Comparison of ENCODE assay signal across 11 cellular contexts in genomic region chr7:142568430-142569097, GRCh38.
A peak's percentile ranks its signal among the peaks of the same experiment; 100 is the strongest.
DNase-seq lines count a peak whose midpoint lies in the region; ATAC-seq, FAIRE-seq and TF ChIP-seq lines count a peak whose summit lies in the region.
"Had no signal": no experiment of that assay in that cellular context is flagged by ENCODE, and none has a peak within 500 bp of the region (broad histone marks: within the 10 kb centered on the region; RNA-seq: fewer than 3 reads in every experiment).

No MANE protein-coding gene starts in this region.

- no peak overlapping the region for H3K4me3 ChIP-seq in fibroblast of pulmonary artery (replicated peaks; ENCODE audit: low read depth, low read length)
- H3K4me3 ChIP-seq: uterus had no signal

- H3K27ac Mint-ChIP-seq in activated T-cell treated with anti-CD3 and anti-CD28 coated beads, Interleukin-2, amount 50 U/mL, for 72 hours: no peak overlapping the region
- H3K27ac Mint-ChIP-seq in activated naive CD8-positive, alpha-beta T cell treated with anti-CD3 and anti-CD28 coated beads for 36 hours: no peak overlapping the region

- no peak for DNase-seq in activated T-cell treated with anti-CD3 and anti-CD28 coated beads, Interleukin-2, amount 50 U/mL, for 72 hours
- no peak for DNase-seq in activated T-cell treated with anti-CD3 and anti-CD28 coated beads, Interleukin-2, amount 50 U/mL, for 4 hours
- peak; percentile 100 for DNase-seq in RKO (ENCODE audit: low spot score)
- peak; percentile 79 for DNase-seq in fibroblast of pulmonary artery (ENCODE audit: low read depth)
- peak; percentile 62 for DNase-seq in urothelium cell line (ENCODE audit: low spot score)
- DNase-seq in GM19240 (ENCODE audit: insufficient read length, low spot score): no peak
- DNase-seq in activated naive CD8-positive, alpha-beta T cell treated with anti-CD3 and anti-CD28 coated beads for 36 hours: no peak
- DNase-seq: hippocampal formation, OCI-M1, uterus had no signal

- H3K27me3 Mint-ChIP-seq in activated T-cell treated with anti-CD3 and anti-CD28 coated beads, Interleukin-2, amount 50 U/mL, for 72 hours (ENCODE audit: low read depth): no peaks in the 10 kb centered on the region
- peaks cover 3% of the 10 kb centered on the region for H3K27me3 Mint-ChIP-seq in activated T-cell treated with anti-CD3 and anti-CD28 coated beads, Interleukin-2, amount 50 U/mL, for 4 hours (ENCODE audit: low read depth)
- no peaks in the 10 kb centered on the region for H3K27me3 Mint-ChIP-seq in activated naive CD8-positive, alpha-beta T cell treated with anti-CD3 and anti-CD28 coated beads for 36 hours

- TF ChIP-seq CTCF in fibroblast of pulmonary artery (IDR thresholded peaks at IDR 0.05; ENCODE audit: low read length, missing control alignments): no peak

- H3K36me3 Mint-ChIP-seq in activated T-cell treated with anti-CD3 and anti-CD28 coated beads, Interleukin-2, amount 50 U/mL, for 72 hours (ENCODE audit: insufficient read depth in 2 of 2): no peaks in the 10 kb centered on the region
- H3K36me3 Mint-ChIP-seq in activated T-cell treated with anti-CD3 and anti-CD28 coated beads, Interleukin-2, amount 50 U/mL, for 4 hours (ENCODE audit: insufficient read depth): no peaks in the 10 kb centered on the region
- no peaks in the 10 kb centered on the region for H3K36me3 Mint-ChIP-seq in activated naive CD8-positive, alpha-beta T cell treated with anti-CD3 and anti-CD28 coated beads for 36 hours

- peaks cover 0 to 1% of the 10 kb centered on the region in 2 donors for H3K9me3 Mint-ChIP-seq in activated T-cell treated with anti-CD3 and anti-CD28 coated beads, Interleukin-2, amount 50 U/mL, for 72 hours
- no peaks in the 10 kb centered on the region for H3K9me3 Mint-ChIP-seq in activated T-cell treated with anti-CD3 and anti-CD28 coated beads, Interleukin-2, amount 50 U/mL, for 4 hours
- no peaks in the 10 kb centered on the region for H3K9me3 Mint-ChIP-seq in activated naive CD8-positive, alpha-beta T cell treated with anti-CD3 and anti-CD28 coated beads for 36 hours

- no peak for FAIRE-seq in urothelium cell line (lab: Jason Lieb, UNC)

- no peaks in the 10 kb centered on the region for H3K4me1 Mint-ChIP-seq in activated T-cell treated with anti-CD3 and anti-CD28 coated beads, Interleukin-2, amount 50 U/mL, for 72 hours (ENCODE audit: low read depth)
- no peaks in the 10 kb centered on the region for H3K4me1 Mint-ChIP-seq in activated T-cell treated with anti-CD3 and anti-CD28 coated beads, Interleukin-2, amount 50 U/mL, for 4 hours (ENCODE audit: low read depth)
- no peaks in the 10 kb centered on the region for H3K4me1 Mint-ChIP-seq in activated naive CD8-positive, alpha-beta T cell treated with anti-CD3 and anti-CD28 coated beads for 36 hours

- no peak overlapping the region for H3K4me3 Mint-ChIP-seq in activated T-cell treated with anti-CD3 and anti-CD28 coated beads, Interleukin-2, amount 50 U/mL, for 72 hours
- H3K4me3 Mint-ChIP-seq in activated T-cell treated with anti-CD3 and anti-CD28 coated beads, Interleukin-2, amount 50 U/mL, for 4 hours: no peak overlapping the region
- no peak overlapping the region for H3K4me3 Mint-ChIP-seq in activated naive CD8-positive, alpha-beta T cell treated with anti-CD3 and anti-CD28 coated beads for 36 hours

- peak; percentile 43 to 49 for ATAC-seq in activated T-cell treated with anti-CD3 and anti-CD28 coated beads, Interleukin-2, amount 50 U/mL, for 72 hours (replicated peaks in 1 of 2)
- ATAC-seq in activated T-cell treated with anti-CD3 and anti-CD28 coated beads, Interleukin-2, amount 50 U/mL, for 4 hours: no peak
- ATAC-seq in GM21423 (IDR thresholded peaks at IDR 0.05; ENCODE audit: unreplicated experiment): no peak

Comparison
In these comparisons a context has a peak if more than half of its experiments do, and no peak if none do; other contexts are left out.
1. ATAC-seq: peak in activated T-cell treated with anti-CD3 and anti-CD28 coated beads, Interleukin-2, amount 50 U/mL, for 72 hours (2 of 2); none in activated T-cell treated with anti-CD3 and anti-CD28 coated beads, Interleukin-2, amount 50 U/mL, for 4 hours (0 of 2) and GM21423 (single experiment).
2. DNase-seq: peak in RKO (single experiment), fibroblast of pulmonary artery (single experiment) and urothelium cell line (single experiment); none in activated T-cell treated with anti-CD3 and anti-CD28 coated beads, Interleukin-2, amount 50 U/mL, for 72 hours (0 of 2), activated T-cell treated with anti-CD3 and anti-CD28 coated beads, Interleukin-2, amount 50 U/mL, for 4 hours (single experiment), GM19240 (single experiment) and activated naive CD8-positive, alpha-beta T cell treated with anti-CD3 and anti-CD28 coated beads for 36 hours (single experiment).